27 cellular contexts compared by ENCODE assay signal in genomic region chr18:29321561-29321960, GRCh38.
DNase-seq lines count a peak whose midpoint lies in the region; ATAC-seq, FAIRE-seq and TF ChIP-seq lines count a peak whose summit lies in the region.
"Had no signal": no experiment of that assay in that cellular context is flagged by ENCODE, and none has a peak within 500 bp of the region (broad histone marks: within the 10 kb centered on the region; RNA-seq: fewer than 3 reads in every experiment).

No MANE protein-coding gene starts in this region.

- H3K9me3 ChIP-seq in SJCRH30 (replicated peaks): no peaks in the 10 kb centered on the region
- H3K9me3 ChIP-seq: BLaER1 treated with 17β-estradiol and CSF1 and Interleukin-3, amounts not matched to agents 10 nM and 100 nM; MG63 had no signal

- TF ChIP-seq CTCF in bronchial epithelial cell (IDR thresholded peaks at IDR 0.05; ENCODE audit: insufficient read depth, low read length, severe bottlenecking): no peak

- TF ChIP-seq POLR2A in H54 (IDR thresholded peaks at IDR 0.05; ENCODE audit: low read depth, low read length): no peak

- DNase-seq in ELR (ENCODE audit: low read depth): peak; percentile 42
- peak; percentile 1 for DNase-seq in HPDE6-E6E7 (ENCODE audit: extremely low spot score)
- peak; percentile 61 for DNase-seq in bronchial epithelial cell (ENCODE audit: low read depth)
- peak; percentile 6 for DNase-seq in iris pigment epithelial cell (ENCODE audit: low read depth)
- no peak for DNase-seq in SJCRH30
- no peak for DNase-seq in H54 (ENCODE audit: insufficient read length, low spot score)
- DNase-seq: CD4-positive, alpha-beta T cell; COR-L47; DMS79 treated with DMSO at 0.1 percent for 48 hours; H9; HFFc6; Kasumi-1; MG63; NCI-H1105 treated with DMSO at 0.1 percent for 48 hours; NCI-H2029; NCI-H446 treated with DMSO at 0.1 percent for 48 hours; NCI-H526; RPMI8226; SHP77; T-helper 1 cell had no signal

- no peaks in the 10 kb centered on the region for H3K4me1 ChIP-seq in SJCRH30
- H3K4me1 ChIP-seq: BLaER1 treated with 17β-estradiol and CSF1 and Interleukin-3, amounts not matched to agents 10 nM and 100 nM had no signal

- H3K36me3 ChIP-seq in bronchial epithelial cell (ENCODE audit: control insufficient read depth, insufficient read depth, low read length): no peaks in the 10 kb centered on the region
- H3K36me3 ChIP-seq in SJCRH30: no peaks in the 10 kb centered on the region
- H3K36me3 ChIP-seq: BLaER1 treated with 17β-estradiol and CSF1 and Interleukin-3, amounts not matched to agents 10 nM and 100 nM; MG63 had no signal

- ATAC-seq in HG03571 (IDR thresholded peaks at IDR 0.05; ENCODE audit: unreplicated experiment): no peak
- ATAC-seq: HepG2, K562 had no signal

- FAIRE-seq in bronchial epithelial cell (lab: Jason Lieb, UNC): no peak
- FAIRE-seq in H54 (lab: Jason Lieb, UNC): no peak
- FAIRE-seq: A204.1, GM19239, HepG2, K562 had no signal

- no peak overlapping the region for H3K4me3 ChIP-seq in bronchial epithelial cell (ENCODE audit: low read depth, low read length)
- H3K4me3 ChIP-seq in SJCRH30: no peak overlapping the region
- H3K4me3 ChIP-seq: BLaER1 treated with 17β-estradiol and CSF1 and Interleukin-3, amounts not matched to agents 10 nM and 100 nM; K562; MG63 had no signal

- no peaks in the 10 kb centered on the region for H3K27me3 ChIP-seq in bronchial epithelial cell (ENCODE audit: control insufficient read depth, insufficient read depth, low read length)
- no peaks in the 10 kb centered on the region for H3K27me3 ChIP-seq in SJCRH30
- H3K27me3 ChIP-seq: BLaER1 treated with 17β-estradiol and CSF1 and Interleukin-3, amounts not matched to agents 10 nM and 100 nM; MG63 had no signal

- no peak overlapping the region for H3K27ac ChIP-seq in SJCRH30
- H3K27ac ChIP-seq: BLaER1 treated with 17β-estradiol and CSF1 and Interleukin-3, amounts not matched to agents 10 nM and 100 nM; HL-60 had no signal

Comparison
In these comparisons a context has a peak if more than half of its experiments do, and no peak if none do; other contexts are left out.
1. DNase-seq: peak in ELR (single experiment), HPDE6-E6E7 (single experiment), bronchial epithelial cell (single experiment) and iris pigment epithelial cell (single experiment); none in SJCRH30 (0 of 2) and H54 (single experiment).